In genomic region chr6:85644374-85644762, GRCh38 we compare ENCODE assay signal across 8 cellular contexts. TPM values are rescaled to one million over a fixed set of nuclear protein-coding genes. Genes with fewer than 3 reads are reported as not detected.
DNase-seq lines count a peak whose midpoint lies in the region; ATAC-seq and TF ChIP-seq lines count a peak whose summit lies in the region.

No MANE protein-coding gene starts in this region.

- WGBS in psoas muscle, 3 donors = 0% methylated on average over 4 of the region's 4 CpGs

- peaks cover 28% of the 10 kb centered on the region for H3K4me1 ChIP-seq in psoas muscle

- peak overlapping the region; percentile 97 for H3K27ac ChIP-seq in psoas muscle

- TF ChIP-seq CTCF in epithelial cell of proximal tubule (conservative IDR thresholded peaks at IDR 0.05; ENCODE audit: low read depth, low read length) (no peak), psoas muscle (IDR thresholded peaks at IDR 0.05) (no peak)

- H3K4me3 ChIP-seq in GM08714 (ENCODE audit: low read length) (peak overlapping the region; percentile 63), epithelial cell of proximal tubule (ENCODE audit: low read depth, low read length) (peak overlapping the region; percentile 65), psoas muscle (peak overlapping the region; percentile 87)

- peak; percentile 80 for DNase-seq in OCI-M1 (lab: John Stamatoyannopoulos, UW)
- DNase-seq in epithelial cell of proximal tubule (ENCODE audit: low read depth) = no peak
- DNase-seq in psoas muscle = no peak
- DNase-seq in COLO668 (lab: John Stamatoyannopoulos, UW; ENCODE audit: unreplicated experiment) = no peak
- no peak for DNase-seq in stimulated activated naive CD4-positive, alpha-beta T cell treated with Interleukin-2 at 50 U/mL for 16 hours (lab: John Stamatoyannopoulos, UW)
- DNase-seq in NK-92 treated with Interleukin-12 subunit alpha and Interleukin-12 subunit beta, amount 100 ng/mL, for 24 hours (lab: John Stamatoyannopoulos, UW) = no peak
- no peak for DNase-seq in NK-92 (lab: John Stamatoyannopoulos, UW; ENCODE audit: unreplicated experiment)

- H3K27me3 ChIP-seq in psoas muscle (ENCODE audit: insufficient read depth in 3 of 3, low read length in 2 of 3) = no peaks in the 10 kb centered on the region

- H3K36me3 ChIP-seq in psoas muscle (ENCODE audit: insufficient read depth in 1 of 2, low read depth in 1 of 2) = peaks cover 2 to 20% of the 10 kb centered on the region in 2 donors

- intact Hi-C loops in psoas muscle (cut with DNase I) = loop anchor here in 1 of 2 donors (5.0 kb wide), 1 partner anchor 52 kb away; the partner anchor contains the start of gene SNX14

- no peaks in the 10 kb centered on the region for H3K9me3 ChIP-seq in psoas muscle

- no peak for ATAC-seq in psoas muscle

RNA-seq across cellular contexts. Expression of gene SYNCRIP, which starts 1.7 kb away (rescaled TPM):
- total RNA-seq in epithelial cell of proximal tubule = 59.3 and 95.1 TPM in 2 replicates
- 100 to 1,000 TPM in 2 of 4 donors, 10 to 100 TPM in 2; 59.1 to 122 (median 96.1) TPM for total RNA-seq in psoas muscle
- 10 to 100 TPM; 34.8 to 70.3 (median 59.5) TPM for polyA plus RNA-seq in psoas muscle

RNA-seq across cellular contexts. Expression of gene SNX14, which starts 50.7 kb away (rescaled TPM):
- 63.9 and 108 TPM in 2 replicates for total RNA-seq in epithelial cell of proximal tubule
- 10 to 100 TPM; 13.4 to 17.5 (median 14.6) TPM for total RNA-seq in psoas muscle
- polyA plus RNA-seq in psoas muscle = 10 to 100 TPM; 22.7 to 29.9 (median 24.2) TPM
